Comparison of ENCODE assay signal across 17 cellular contexts in the genomic region with DNA sequence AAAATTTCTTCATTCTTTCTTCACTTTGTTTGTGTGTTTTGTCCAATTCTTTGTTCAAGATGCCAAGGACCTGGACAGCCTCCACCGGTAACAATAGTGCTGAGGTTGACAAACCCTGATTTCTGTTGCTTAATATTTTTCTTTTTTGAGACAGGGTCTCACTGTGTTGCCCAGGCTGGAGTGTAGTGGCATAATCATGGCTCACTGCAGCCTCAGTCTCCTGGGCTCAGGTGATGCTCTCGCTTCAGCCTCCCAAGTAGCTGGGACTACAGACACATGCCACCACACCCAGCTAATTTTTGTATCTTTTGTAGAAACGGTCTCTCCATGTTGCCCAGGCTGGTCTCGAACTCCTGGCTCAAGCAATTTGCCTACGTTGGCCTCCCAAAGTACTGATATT. TPM values are rescaled to one million over a fixed set of nuclear protein-coding genes. Genes with fewer than 3 reads are reported as not detected.
"Had no signal": no experiment of that assay in that cellular context is flagged by ENCODE, and none has a peak within 500 bp of the region (broad histone marks: within the 10 kb centered on the region; RNA-seq: fewer than 3 reads in every experiment).

No MANE protein-coding gene starts in this region.

RNA-seq across cellular contexts. Expression of gene TMEM61, which starts 16.6 kb away (rescaled TPM):
- total RNA-seq: activated naive CD4-positive, alpha-beta T cell treated with anti-CD3 and anti-CD28 coated beads for 36 hours; activated naive CD8-positive, alpha-beta T cell treated with anti-CD3 and anti-CD28 coated beads for 36 hours; activated naive CD8-positive, alpha-beta T cell treated with anti-CD3 and anti-CD28 coated beads, Interleukin-2, amount 10 ng/mL, durations not matched to agents 7 days and 5 days; activated T-cell treated with anti-CD3 and anti-CD28 coated beads, Interleukin-2, amount 50 U/mL, for 72 hours; activated T-helper 1 cell treated with anti-CD3 and anti-CD28 coated beads, Interleukin-12 subunit alpha, Interleukin-12 subunit beta, Interleukin-2, Interleukin-4 antibody, amounts not matched to agents 30 ng/mL and 10 ng/mL and 1 ng/mL, durations not matched to agents 14 hours and 24 hours and 36 hours; activated T-helper 17 cell treated with anti-CD3 and anti-CD28 coated beads, Interleukin-2, amount 50 U/mL, for 72 hours; ascending aorta; astrocyte; cardiac muscle cell; cardiac septum; chondrocyte had no signal
- polyA plus RNA-seq: cardiac muscle cell had no signal

RNA-seq across cellular contexts. Expression of gene BSND, which starts 34.9 kb away (rescaled TPM):
- total RNA-seq: activated naive CD4-positive, alpha-beta T cell treated with anti-CD3 and anti-CD28 coated beads for 36 hours; activated naive CD8-positive, alpha-beta T cell treated with anti-CD3 and anti-CD28 coated beads for 36 hours; activated naive CD8-positive, alpha-beta T cell treated with anti-CD3 and anti-CD28 coated beads, Interleukin-2, amount 10 ng/mL, durations not matched to agents 7 days and 5 days; activated T-cell treated with anti-CD3 and anti-CD28 coated beads, Interleukin-2, amount 50 U/mL, for 4 hours; activated T-cell treated with anti-CD3 and anti-CD28 coated beads, Interleukin-2, amount 50 U/mL, for 72 hours; activated T-helper 1 cell treated with anti-CD3 and anti-CD28 coated beads, Interleukin-12 subunit alpha, Interleukin-12 subunit beta, Interleukin-2, Interleukin-4 antibody, amounts not matched to agents 30 ng/mL and 10 ng/mL and 1 ng/mL, durations not matched to agents 14 hours and 24 hours and 36 hours; activated T-helper 2 cell treated with anti-CD3 and anti-CD28 coated beads, Interferon-gamma antibody, Interleukin-2, Interleukin-4, amounts not matched to agents 10 μg/mL and 5 μg/mL and 100 μg/mL, durations not matched to agents 14 hours and 24 hours and 36 hours; adrenal gland; aorta; ascending aorta; astrocyte; body of pancreas; bronchial epithelial cell; cardiac muscle cell; cardiac septum; chondrocyte had no signal
- polyA plus RNA-seq: aorta, cardiac muscle cell had no signal
